Comparison of ENCODE assay signal across 8 cellular contexts in genomic region chr17:77109159-77110005, GRCh38. TPM values are rescaled to one million over a fixed set of nuclear protein-coding genes. Genes with fewer than 3 reads are reported as not detected.
DNase-seq lines count a peak whose midpoint lies in the region; ATAC-seq and TF ChIP-seq lines count a peak whose summit lies in the region.

No MANE protein-coding gene starts in this region.

- no TSS peak for BruUV-seq in mammary epithelial cell (replicated peaks; lab: Mats Ljungman, UMichigan)

- peak overlapping the region; percentile 53 for H2AFZ ChIP-seq in mammary epithelial cell (ENCODE audit: low read depth, low read length)

- DNase-seq in heart right ventricle = no peak
- no peak for DNase-seq in left ventricle myocardium superior
- no peak for DNase-seq in mammary epithelial cell
- DNase-seq in naive thymus-derived CD8-positive, alpha-beta T cell = no peak
- DNase-seq in upper lobe of right lung = no peak
- DNase-seq in activated CD4-positive, alpha-beta T cell treated with anti-CD3 and anti-CD28 coated beads, Interleukin-2, amount 50 U/mL, for 4 hours = no peak
- DNase-seq in foreskin keratinocyte = no peak

- H3K4me3 Mint-ChIP-seq in naive thymus-derived CD8-positive, alpha-beta T cell = peak overlapping the region in 7 of 10 donors; percentile 14 to 72 (median 50)

- H3K27me3 Mint-ChIP-seq in naive thymus-derived CD8-positive, alpha-beta T cell = no peaks in the 10 kb centered on the region

- intact Hi-C loops in heart right ventricle (cut with DNase I) = loop anchor here in 1 of 10 donors (2.0 kb wide), 1 partner anchor 15 kb away; no protein-coding TSS in a partner anchor
- intact Hi-C loops in left ventricle myocardium superior (cut with micrococcal nuclease) = no loop called here
- intact Hi-C loops in mammary epithelial cell (cut with micrococcal nuclease) = no loop called here
- intact Hi-C loops in upper lobe of right lung (cut with DNase I) = no loop called here

- H3K4me1 ChIP-seq in heart right ventricle (peaks cover 11 to 72% (median 44%) of the 10 kb centered on the region in 9 donors), mammary epithelial cell (ENCODE audit: insufficient read depth, low read length) (peaks cover 10% of the 10 kb centered on the region), upper lobe of right lung (peaks cover 29% of the 10 kb centered on the region), foreskin keratinocyte (no peaks in the 10 kb centered on the region)

- no peaks in the 10 kb centered on the region for H4K20me1 ChIP-seq in mammary epithelial cell (ENCODE audit: insufficient read depth, low read length)

- H3K27me3 ChIP-seq in heart right ventricle (no peaks in the 10 kb centered on the region), mammary epithelial cell (ENCODE audit: insufficient read depth, low read length) (no peaks in the 10 kb centered on the region), upper lobe of right lung (no peaks in the 10 kb centered on the region), foreskin keratinocyte (no peaks in the 10 kb centered on the region)

- H3K4me1 Mint-ChIP-seq in naive thymus-derived CD8-positive, alpha-beta T cell = peaks cover 25 to 54% (median 40%) of the 10 kb centered on the region in 4 donors

- H3K9ac ChIP-seq in mammary epithelial cell (ENCODE audit: insufficient read depth, low read length) = no peak overlapping the region

- dilution Hi-C loops in mammary epithelial cell (cut with HindIII; ENCODE audit: low sequenced_read_pairs) = loop anchor here (5.0 to 10.0 kb wide), 2 partner anchors 48 to 85 kb away; no protein-coding TSS in a partner anchor

- TF ChIP-seq CTCF in heart right ventricle (IDR thresholded peaks at IDR 0.05) (peak in 2 of 9 donors; percentile 23 to 28), mammary epithelial cell (conservative IDR thresholded peaks at IDR 0.05 in 1 of 2, IDR thresholded peaks at IDR 0.05 in 1 of 2; ENCODE audit: extremely low read depth in 1 of 2, insufficient read depth in 1 of 2, low read depth in 1 of 2, low read length in 2 of 2) (no peak), upper lobe of right lung (IDR thresholded peaks at IDR 0.05) (no peak), foreskin keratinocyte (conservative IDR thresholded peaks at IDR 0.05) (no peak)

- H3K9me3 Mint-ChIP-seq in naive thymus-derived CD8-positive, alpha-beta T cell = no peaks in the 10 kb centered on the region

- H3K79me2 ChIP-seq in mammary epithelial cell (ENCODE audit: insufficient read depth, low read length) = no peaks in the 10 kb centered on the region

- peak in 4 of 8 donors; percentile 36 to 55 (median 46) for ATAC-seq in heart right ventricle
- no peak for ATAC-seq in left ventricle myocardium superior
- ATAC-seq in naive thymus-derived CD8-positive, alpha-beta T cell = no peak
- ATAC-seq in upper lobe of right lung = no peak
- no peak for ATAC-seq in GM19463 (IDR thresholded peaks at IDR 0.05; ENCODE audit: unreplicated experiment)
- ATAC-seq in foreskin keratinocyte = no peak

- H3K9me3 ChIP-seq in heart right ventricle = no peaks in the 10 kb centered on the region
- H3K9me3 ChIP-seq in mammary epithelial cell (replicated peaks; ENCODE audit: insufficient read depth, low read length) = no peaks in the 10 kb centered on the region
- no peaks in the 10 kb centered on the region for H3K9me3 ChIP-seq in upper lobe of right lung

- in situ Hi-C loops in mammary epithelial cell (cut with MboI; ENCODE audit: low sequenced_read_pairs in 2 of 2) = no loop called here

- H3K4me3 ChIP-seq in heart right ventricle (no peak overlapping the region), mammary epithelial cell (replicated peaks in 1 of 3; ENCODE audit: insufficient read depth in 1 of 3, low read depth in 2 of 3, low read length in 3 of 3) (no peak overlapping the region), upper lobe of right lung (no peak overlapping the region)

- H3K36me3 ChIP-seq in heart right ventricle = no peaks in the 10 kb centered on the region
- H3K36me3 ChIP-seq in mammary epithelial cell (ENCODE audit: insufficient read depth, low read length) = no peaks in the 10 kb centered on the region
- H3K36me3 ChIP-seq in upper lobe of right lung = no peaks in the 10 kb centered on the region

- POLR2A ChIA-PET in naive thymus-derived CD8-positive, alpha-beta T cell (lab: Charles Lee) = interaction anchor here (0.9 to 1.9 kb wide), 2 partner anchors 31 kb away, joined by 5 to 9 read pairs; partner anchors contain the start of gene SEC14L1

- peak overlapping the region; percentile 14 for H3K4me2 ChIP-seq in mammary epithelial cell (ENCODE audit: insufficient read depth, low read depth, low read length)

- CTCF ChIA-PET in mammary epithelial cell (lab: Charles Lee; ENCODE audit: low non-redundant PET) = no interaction called here

- H3K27ac Mint-ChIP-seq in naive thymus-derived CD8-positive, alpha-beta T cell = peak overlapping the region in 8 of 10 donors; percentile 5 to 85 (median 60)

- H3K36me3 Mint-ChIP-seq in naive thymus-derived CD8-positive, alpha-beta T cell = no peaks in the 10 kb centered on the region

- peak overlapping the region; percentile 81 to 91 (median 88) for H3K27ac ChIP-seq in heart right ventricle
- no peak overlapping the region for H3K27ac ChIP-seq in mammary epithelial cell (ENCODE audit: insufficient read depth, low read depth, low read length)
- peak overlapping the region; percentile 75 for H3K27ac ChIP-seq in upper lobe of right lung
- no peak overlapping the region for H3K27ac ChIP-seq in foreskin keratinocyte

- WGBS in heart right ventricle, 2 donors = 53 to 69% methylated on average over 9 of the region's 9 CpGs
- WGBS in mammary epithelial cell (ENCODE audit: low coverage, missing lambda C conversion rate) = 80% methylated on average over 9 of the region's 9 CpGs

RNA-seq across cellular contexts. Expression of gene SEC14L1, which starts 31.4 kb away (rescaled TPM):
- total RNA-seq in heart right ventricle (10 to 100 TPM; 38.7 to 88.8 (median 55.3) TPM), left ventricle myocardium superior (71.4 TPM), mammary epithelial cell (10 to 100 TPM; 66.0 to 67.6 TPM), upper lobe of right lung (144 TPM), foreskin keratinocyte (36.9 and 53.3 TPM in 2 replicates)
- polyA plus RNA-seq in heart right ventricle (10 to 100 TPM; 36.1 to 42.3 TPM), mammary epithelial cell (34.8 TPM), foreskin keratinocyte (20.2 and 24.2 TPM in 2 replicates)
- 53.9 TPM for polyA minus RNA-seq in mammary epithelial cell
- 10 to 100 TPM; 26.5 to 32.9 TPM for total RNA-seq in naive thymus-derived CD8-positive, alpha-beta T cell
- 1 to 10 TPM; 7.7 to 9.5 (median 8.9) TPM for polyA plus RNA-seq in naive thymus-derived CD8-positive, alpha-beta T cell

Comparison
In these comparisons a context has a peak if more than half of its experiments do, and no peak if none do; other contexts are left out.
1. H3K27ac ChIP-seq: peak in heart right ventricle (10 of 10) and upper lobe of right lung (single experiment); none in mammary epithelial cell (single experiment) and foreskin keratinocyte (single experiment).